ENCODE assay signal across 27 cellular contexts in the genomic region with DNA sequence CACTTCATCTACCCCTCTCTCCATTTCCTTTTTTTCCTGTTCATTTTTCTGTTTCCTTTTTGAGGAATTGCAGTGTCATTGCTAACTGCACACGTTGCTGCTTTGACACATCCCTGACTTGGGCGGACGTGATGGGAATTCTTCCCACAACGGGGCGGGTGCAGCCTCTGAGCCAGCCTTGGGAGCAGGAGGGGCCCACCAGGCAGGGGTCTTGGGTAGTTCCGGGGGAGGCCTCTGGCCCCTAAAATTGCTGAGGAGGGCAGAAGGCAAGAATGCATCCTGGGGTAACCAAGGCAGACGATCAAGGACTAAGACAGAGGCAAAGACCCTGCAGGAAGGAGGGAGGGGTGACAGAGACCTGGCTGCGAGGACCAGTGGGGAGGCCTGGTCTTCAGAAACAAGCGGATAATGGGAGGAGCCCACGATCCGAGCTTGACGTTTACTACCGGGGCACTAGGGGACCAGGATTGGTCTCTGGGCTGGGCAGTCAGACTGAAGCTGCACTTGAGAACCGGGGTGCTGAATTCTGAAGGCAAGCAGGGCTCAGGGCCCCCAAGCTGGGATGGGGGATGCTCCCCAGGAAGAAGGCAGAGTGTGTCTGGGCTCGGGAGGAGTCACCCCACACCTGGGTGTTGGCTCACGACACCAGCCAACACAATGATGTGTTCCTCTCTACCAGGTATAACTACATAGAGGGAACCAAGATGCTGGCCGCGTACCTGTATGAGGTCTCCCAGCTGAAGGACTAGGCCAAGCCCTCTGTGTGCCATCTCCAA. TPM values are rescaled to one million over a fixed set of nuclear protein-coding genes. Genes with fewer than 3 reads are reported as not detected.
"Had no signal": no experiment of that assay in that cellular context is flagged by ENCODE, and none has a peak within 500 bp of the region (broad histone marks: within the 10 kb centered on the region; RNA-seq: fewer than 3 reads in every experiment).

No MANE protein-coding gene starts in this region.

- H3K4me3 ChIP-seq: mucosa of descending colon, smooth muscle cell, tibial artery, uterus had no signal

- H3K27me3 ChIP-seq: tibial artery, uterus had no signal

- H3K9me3 ChIP-seq: mucosa of descending colon, tibial artery, uterus had no signal

- H3K27ac Mint-ChIP-seq: activated naive CD8-positive, alpha-beta T cell treated with anti-CD3 and anti-CD28 coated beads, Interleukin-2, amount 50 U/mL, for 24 hours; memory B cell; nephron progenitor cell; WTC11 had no signal

- H3K4me1 ChIP-seq: parathyroid adenoma, tibial artery, uterus had no signal

- H3K9me3 Mint-ChIP-seq: activated naive CD8-positive, alpha-beta T cell treated with anti-CD3 and anti-CD28 coated beads, Interleukin-2, amount 50 U/mL, for 24 hours; activated T-helper 1 cell treated with anti-CD3 and anti-CD28 coated beads, Interleukin-12 subunit alpha, Interleukin-12 subunit beta, Interleukin-2, Interleukin-4 antibody, amounts not matched to agents 30 ng/mL and 10 ng/mL and 1 ng/mL, durations not matched to agents 14 hours and 24 hours and 36 hours; memory B cell had no signal

- H3K27ac ChIP-seq: parathyroid adenoma, tibial artery, uterus had no signal

- H3K4me3 Mint-ChIP-seq: activated naive CD8-positive, alpha-beta T cell treated with anti-CD3 and anti-CD28 coated beads, Interleukin-2, amount 50 U/mL, for 24 hours; activated T-helper 1 cell treated with anti-CD3 and anti-CD28 coated beads, Interleukin-12 subunit alpha, Interleukin-12 subunit beta, Interleukin-2, Interleukin-4 antibody, amounts not matched to agents 30 ng/mL and 10 ng/mL and 1 ng/mL, durations not matched to agents 14 hours and 24 hours and 36 hours; memory B cell; nephron progenitor cell; WTC11 had no signal

- H2AFZ ChIP-seq: parathyroid adenoma had no signal

- ATAC-seq: esophagus mucosa; left cardiac atrium; mucosa of descending colon; sciatic nerve; stimulated activated naive CD8-positive, alpha-beta T cell treated with anti-CD3 and anti-CD28 coated beads, Interleukin-15, Interleukin-2, amounts not matched to agents 100 U/mL and 50 U/mL, for 24 hours; WTC11 had no signal

- H3K79me2 ChIP-seq: parathyroid adenoma had no signal

- H3K27me3 Mint-ChIP-seq: activated naive CD8-positive, alpha-beta T cell treated with anti-CD3 and anti-CD28 coated beads, Interleukin-2, amount 50 U/mL, for 24 hours; memory B cell had no signal

- DNase-seq: activated CD4-positive, alpha-beta T cell treated with anti-CD3 and anti-CD28 coated beads, Interleukin-2, amount 50 U/mL, for 48 hours; activated gamma-delta T cell; activated naive CD4-positive, alpha-beta T cell treated with anti-CD3 and anti-CD28 coated beads, Interleukin-2, amount 50 U/mL, for 16 hours; activated naive CD8-positive, alpha-beta T cell treated with anti-CD3 and anti-CD28 coated beads, Interleukin-2, amount 50 U/mL, for 24 hours; effector memory CD4-positive, alpha-beta T cell; foreskin melanocyte; glutamatergic neuron; hippocampal formation; left cardiac atrium; mucosa of descending colon; nephron progenitor cell; stimulated activated CD4-positive, alpha-beta T cell treated with anti-CD3 and anti-CD28 coated beads, Interleukin-2, amount 100 ng/mL, for 48 hours; stimulated activated naive CD8-positive, alpha-beta T cell treated with anti-CD3 and anti-CD28 coated beads, Interleukin-15, Interleukin-2, amounts not matched to agents 100 U/mL and 50 U/mL, for 24 hours; T-helper 9 cell; uterus had no signal

- H3K36me3 ChIP-seq: uterus had no signal

- FAIRE-seq: endothelial cell of umbilical vein had no signal

- H3K4me1 Mint-ChIP-seq: activated naive CD8-positive, alpha-beta T cell treated with anti-CD3 and anti-CD28 coated beads, Interleukin-2, amount 50 U/mL, for 24 hours had no signal

- H3K4me2 ChIP-seq: smooth muscle cell had no signal

- H3K9ac ChIP-seq: parathyroid adenoma had no signal

RNA-seq across cellular contexts. Expression of a gene that starts 14.8 kb away (rescaled TPM):
- total RNA-seq: activated CD8-positive, alpha-beta memory T cell treated with anti-CD3 and anti-CD28 coated beads for 36 hours; activated T-helper 1 cell treated with anti-CD3 and anti-CD28 coated beads, Interleukin-12 subunit alpha, Interleukin-12 subunit beta, Interleukin-2, Interleukin-4 antibody, amounts not matched to agents 30 ng/mL and 10 ng/mL and 1 ng/mL, durations not matched to agents 14 hours and 24 hours and 36 hours; dermis microvascular lymphatic vessel endothelial cell; endothelial cell of umbilical vein; esophagus mucosa; left cardiac atrium; smooth muscle cell; T-helper 1 cell treated with Interleukin-12 subunit alpha and Interleukin-12 subunit beta and Interleukin-4 antibody, amounts not matched to agents 30 ng/mL and 1 ng/mL, for 36 hours had no signal
- polyA plus RNA-seq: endothelial cell of umbilical vein, smooth muscle cell had no signal
